In genomic region chr6:1191141-1191630, GRCh38 we compare ENCODE assay signal across 22 cellular contexts.
"Had no signal": no experiment of that assay in that cellular context is flagged by ENCODE, and none has a peak within 500 bp of the region (broad histone marks: within the 10 kb centered on the region; RNA-seq: fewer than 3 reads in every experiment).

No MANE protein-coding gene starts in this region.

- H3K9me3 ChIP-seq: Peyer's patch had no signal

- DNase-seq: activated B cell treated with CpG ODN at 0.5 μM for 24 hours; activated CD4-positive, alpha-beta memory T cell treated with anti-CD3 and anti-CD28 coated beads for 36 hours; activated CD4-positive, alpha-beta T cell treated with anti-CD3 and anti-CD28 coated beads, Interleukin-2, amount 10 ng/mL, durations not matched to agents 7 days and 5 days; activated CD8-positive, alpha-beta memory T cell treated with anti-CD3 and anti-CD28 coated beads for 24 hours; activated effector memory CD4-positive, alpha-beta T cell treated with anti-CD3 and anti-CD28 coated beads, Interleukin-2, amount 50 U/mL, for 16 hours; activated naive CD4-positive, alpha-beta T cell treated with anti-CD3 and anti-CD28 coated beads for 36 hours; activated T-cell treated with anti-CD3 and anti-CD28 coated beads, Interleukin-2, amount 50 U/mL, for 4 hours; caudate nucleus; MM.1S; NCI-H1105; NCI-H1436; NCI-H187; NCI-H2081; NCI-H446; NCI-H526; NCI-H774; NK-92 treated with Interleukin-12 subunit alpha and Interleukin-12 subunit beta, amount 100 ng/mL, for 24 hours; Peyer's patch; SHP77 treated with DMSO at 0.1 percent for 48 hours; T-helper 17 cell; T-helper 9 cell had no signal

- H3K27ac Mint-ChIP-seq: activated B cell treated with CpG ODN at 0.5 μM for 24 hours; activated CD4-positive, alpha-beta memory T cell treated with anti-CD3 and anti-CD28 coated beads for 36 hours; activated CD4-positive, alpha-beta T cell treated with anti-CD3 and anti-CD28 coated beads, Interleukin-2, amount 10 ng/mL, durations not matched to agents 7 days and 5 days; activated naive CD4-positive, alpha-beta T cell treated with anti-CD3 and anti-CD28 coated beads for 36 hours; activated naive CD8-positive, alpha-beta T cell; T-helper 17 cell had no signal

- H3K36me3 ChIP-seq: Peyer's patch had no signal

- H3K4me3 ChIP-seq: Peyer's patch had no signal

- H3K36me3 Mint-ChIP-seq: activated CD4-positive, alpha-beta memory T cell treated with anti-CD3 and anti-CD28 coated beads for 36 hours; activated naive CD8-positive, alpha-beta T cell had no signal

- H3K27ac ChIP-seq: Peyer's patch had no signal

- H3K4me1 Mint-ChIP-seq: activated B cell treated with CpG ODN at 0.5 μM for 24 hours; activated CD4-positive, alpha-beta T cell treated with anti-CD3 and anti-CD28 coated beads, Interleukin-2, amount 10 ng/mL, durations not matched to agents 7 days and 5 days; T-helper 17 cell had no signal

- H3K4me1 ChIP-seq: Peyer's patch had no signal

- H3K9me3 Mint-ChIP-seq: activated T-cell treated with anti-CD3 and anti-CD28 coated beads, Interleukin-2, amount 50 U/mL, for 4 hours had no signal

- ATAC-seq: activated T-cell treated with anti-CD3 and anti-CD28 coated beads, Interleukin-2, amount 50 U/mL, for 4 hours; T-helper 17 cell had no signal

- H3K27me3 ChIP-seq: Peyer's patch had no signal

- H3K4me3 Mint-ChIP-seq: activated B cell treated with CpG ODN at 0.5 μM for 24 hours; activated CD4-positive, alpha-beta memory T cell treated with anti-CD3 and anti-CD28 coated beads for 36 hours; activated CD4-positive, alpha-beta T cell treated with anti-CD3 and anti-CD28 coated beads, Interleukin-2, amount 10 ng/mL, durations not matched to agents 7 days and 5 days; activated naive CD4-positive, alpha-beta T cell treated with anti-CD3 and anti-CD28 coated beads for 36 hours; activated naive CD8-positive, alpha-beta T cell; activated T-cell treated with anti-CD3 and anti-CD28 coated beads, Interleukin-2, amount 50 U/mL, for 4 hours; T-helper 17 cell had no signal
